In the genomic region with DNA sequence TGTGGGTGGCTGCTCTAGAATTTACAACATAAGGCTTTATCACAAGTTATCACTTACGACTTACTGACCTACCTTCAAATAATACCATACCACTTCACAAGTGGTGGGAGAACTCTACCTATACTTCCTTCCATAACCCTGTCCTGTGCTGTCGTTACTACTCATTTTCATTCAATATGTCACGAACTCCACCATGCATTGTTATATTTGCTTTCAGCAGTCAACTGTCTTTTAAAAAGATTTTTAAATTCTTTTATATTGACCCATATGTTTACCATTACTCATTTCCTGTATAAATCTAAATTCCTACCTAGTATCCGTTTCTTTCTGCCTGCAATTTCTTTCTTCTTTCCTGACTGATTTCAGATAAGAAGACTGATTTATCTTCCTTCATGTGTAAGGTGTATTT, we compare ENCODE assay signal across 14 cellular contexts.
DNase-seq lines count a peak whose midpoint lies in the region; ATAC-seq, FAIRE-seq and TF ChIP-seq lines count a peak whose summit lies in the region.
"Had no signal": no experiment of that assay in that cellular context is flagged by ENCODE, and none has a peak within 500 bp of the region (broad histone marks: within the 10 kb centered on the region; RNA-seq: fewer than 3 reads in every experiment).

No MANE protein-coding gene starts in this region.

- no peaks in the 10 kb centered on the region for H3K36me3 ChIP-seq in A673 (ENCODE audit: insufficient read depth, low read length, poor library complexity, severe bottlenecking)
- no peaks in the 10 kb centered on the region for H3K36me3 ChIP-seq in SJSA1
- H3K36me3 ChIP-seq: BE2C, uterus had no signal

- intact Hi-C loops in A673 (cut with micrococcal nuclease; ENCODE audit: unreplicated experiment) = loop anchor here (10.0 kb wide), 1 partner anchor 169 kb away; no protein-coding TSS in a partner anchor

- no TSS peak for BruUV-seq in A673 (replicated peaks; lab: Mats Ljungman, UMichigan)

- H3K27ac ChIP-seq in A673 (ENCODE audit: low read depth, low read length, poor library complexity, severe bottlenecking) = no peak overlapping the region
- H3K27ac ChIP-seq in SJSA1 = peak overlapping the region; percentile 78
- H3K27ac ChIP-seq: uterus had no signal

- H3K4me3 ChIP-seq in A673 (ENCODE audit: low read depth, low read length, poor library complexity, severe bottlenecking) (no peak overlapping the region), SJSA1 (no peak overlapping the region)
- H3K4me3 ChIP-seq: uterus had no signal

- H3K9me3 ChIP-seq in A673 (ENCODE audit: low read depth, low read length, poor library complexity, severe bottlenecking) (no peaks in the 10 kb centered on the region), SJSA1 (replicated peaks) (no peaks in the 10 kb centered on the region)
- H3K9me3 ChIP-seq: BE2C, uterus had no signal

- POLR2A ChIA-PET in A673 (lab: Charles Lee; ENCODE audit: low non-redundant PET) = no interaction called here

- CTCF ChIA-PET in A673 (lab: Charles Lee) = no interaction called here

- H3K27me3 ChIP-seq in A673 (replicated peaks; ENCODE audit: insufficient read depth, low read depth, low read length, poor library complexity) = no peaks in the 10 kb centered on the region
- H3K27me3 ChIP-seq in SJSA1 (replicated peaks) = no peaks in the 10 kb centered on the region
- H3K27me3 ChIP-seq: BE2C, uterus had no signal

- H3K4me1 ChIP-seq in A673 (ENCODE audit: insufficient read depth, low read length, poor library complexity, severe bottlenecking) (peaks cover 31% of the 10 kb centered on the region), SJSA1 (replicated peaks) (peaks cover 39% of the 10 kb centered on the region)
- H3K4me1 ChIP-seq: uterus had no signal

- DNase-seq in A673 (ENCODE audit: low spot score) (peak; percentile 56), SJSA1 (ENCODE audit: low read depth in 1 of 2, low spot score in 2 of 2) (peak in 1 of 2 experiments; percentile 55), iris pigment epithelial cell (ENCODE audit: low read depth) (peak; percentile 45), NCI-H1417 (lab: John Stamatoyannopoulos, UW) (no peak), hepatic stellate cell (ENCODE audit: low spot score) (no peak), GM12891 (ENCODE audit: insufficient read length, low spot score) (no peak)
- DNase-seq: BE2C; left colon; NCI-H2227 treated with DMSO at 0.1 percent for 48 hours; OCI-M1; stimulated activated CD4-positive, alpha-beta T cell treated with anti-CD3 and anti-CD28 coated beads, Interleukin-1b, Interleukin-23, amount 100 ng/mL, for 48 hours; uterus had no signal

- no peak for TF ChIP-seq POLR2A in GM12891 (IDR thresholded peaks at IDR 0.05; ENCODE audit: low read depth, low read length)

- peak; percentile 20 for ATAC-seq in GM19328 (IDR thresholded peaks at IDR 0.05; ENCODE audit: unreplicated experiment)
- ATAC-seq in HG02852 (IDR thresholded peaks at IDR 0.05; ENCODE audit: unreplicated experiment) = no peak
- ATAC-seq: left colon had no signal

- no peak for FAIRE-seq in GM12891 (lab: Jason Lieb, UNC)

- TF ChIP-seq CTCF in A673 (conservative IDR thresholded peaks at IDR 0.05; ENCODE audit: low read depth, low read length) = no peak

TF ChIP-seq in GM12891, 5 proteins besides CTCF, POLR2A, EP300 and RAD21:
- no peak for TF ChIP-seq SPI1 (IDR thresholded peaks at IDR 0.05; ENCODE audit: low read depth, low read length)
- no peak for TF ChIP-seq POLR2AphosphoS5 (IDR thresholded peaks at IDR 0.05; ENCODE audit: low read depth, low read length)
- TF ChIP-seq PAX5 (IDR thresholded peaks at IDR 0.05; ENCODE audit: insufficient read depth, low read length, severe bottlenecking) = no peak
- no peak for TF ChIP-seq TAF1 (IDR thresholded peaks at IDR 0.05; ENCODE audit: low read depth, low read length)
- TF ChIP-seq POU2F2 (IDR thresholded peaks at IDR 0.05; ENCODE audit: low read depth, low read length) = no peak

Comparison
In these comparisons a context has a peak if more than half of its experiments do, and no peak if none do; other contexts are left out.
1. DNase-seq: peak in A673 (single experiment) and iris pigment epithelial cell (single experiment); none in NCI-H1417 (0 of 3), hepatic stellate cell (single experiment) and GM12891 (single experiment).